In the genomic region with DNA sequence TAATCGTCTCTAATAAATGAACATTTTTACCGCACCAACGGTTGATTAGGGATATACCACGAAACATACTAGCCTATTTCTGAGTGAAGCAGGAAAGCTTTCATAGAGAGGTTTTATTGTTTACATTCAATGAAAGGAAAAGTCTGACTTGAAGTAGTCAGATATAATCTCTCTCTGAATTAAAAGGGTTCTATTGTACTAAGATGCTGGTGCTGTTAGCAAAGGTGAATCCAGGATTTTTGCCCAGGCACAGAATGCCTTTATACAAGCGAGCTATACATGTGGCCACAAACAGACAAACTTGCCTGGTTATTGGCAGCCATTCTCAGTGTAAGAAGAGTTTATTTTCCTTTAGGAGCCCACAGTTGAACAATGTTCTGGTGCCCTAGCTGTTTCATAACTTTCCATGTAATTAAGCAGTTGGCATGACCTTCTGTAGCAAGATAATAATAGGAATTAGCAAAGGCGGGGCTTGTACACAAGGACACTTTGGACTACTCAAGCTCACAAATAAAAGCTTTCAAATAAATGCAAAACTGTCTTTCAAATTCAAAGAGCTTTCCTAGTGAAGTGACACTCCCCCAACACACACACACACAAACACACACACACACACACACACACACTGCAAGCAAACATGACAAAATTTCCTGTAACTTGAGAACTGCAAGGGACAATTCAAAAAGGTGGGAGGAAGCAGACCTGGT, we compare ENCODE assay signal across 17 cellular contexts.
DNase-seq lines count a peak whose midpoint lies in the region; ATAC-seq and TF ChIP-seq lines count a peak whose summit lies in the region.
"Had no signal": no experiment of that assay in that cellular context is flagged by ENCODE, and none has a peak within 500 bp of the region (broad histone marks: within the 10 kb centered on the region; RNA-seq: fewer than 3 reads in every experiment).

No MANE protein-coding gene starts in this region.

- H3K27me3 Mint-ChIP-seq in CD8-positive, alpha-beta T cell (ENCODE audit: low read depth) = no peaks in the 10 kb centered on the region
- H3K27me3 Mint-ChIP-seq in MCF 10A (ENCODE audit: insufficient read depth, unreplicated experiment) = no peaks in the 10 kb centered on the region
- H3K27me3 Mint-ChIP-seq: naive B cell had no signal

- H3K4me3 ChIP-seq in CD8-positive, alpha-beta T cell (ENCODE audit: low read depth, low read length) = no peak overlapping the region
- H3K4me3 ChIP-seq in HUES48 (ENCODE audit: low read depth, low read length) (no peak overlapping the region), left lung (no peak overlapping the region)
- H3K4me3 ChIP-seq: BLaER1 treated with 17β-estradiol and CSF1 and Interleukin-3, amounts not matched to agents 10 nM and 100 nM; SJSA1 had no signal

- CTCF ChIA-PET in CD8-positive, alpha-beta T cell (lab: Charles Lee) = interaction anchor here (0.7 to 0.9 kb wide), 2 partner anchors 41 to 274 kb away, joined by 3 read pairs; no protein-coding TSS in a partner anchor
- CTCF ChIA-PET in MCF 10A (lab: Yijun Ruan, JAX) = interaction anchor here (0.7 to 1.3 kb wide), 3 partner anchors 11 to 345 kb away, joined by 3 to 4 read pairs (median 3); no protein-coding TSS in a partner anchor

- no TSS peak for BruUV-seq in MCF 10A (replicated peaks; lab: Mats Ljungman, UMichigan)

- no peaks in the 10 kb centered on the region for H3K27me3 ChIP-seq in CD8-positive, alpha-beta T cell (ENCODE audit: insufficient read depth, low read length)
- no peaks in the 10 kb centered on the region for H3K27me3 ChIP-seq in HUES48 (ENCODE audit: control insufficient read depth, insufficient read depth, low read length)
- no peaks in the 10 kb centered on the region for H3K27me3 ChIP-seq in left lung
- H3K27me3 ChIP-seq: BLaER1 treated with 17β-estradiol and CSF1 and Interleukin-3, amounts not matched to agents 10 nM and 100 nM; SJSA1 had no signal

- POLR2A ChIA-PET in CD8-positive, alpha-beta T cell (lab: Charles Lee) = interaction anchor here (0.5 kb wide), 1 partner anchor 430 kb away, joined by 4 read pairs; no protein-coding TSS in a partner anchor
- POLR2A ChIA-PET in MCF 10A (lab: Yijun Ruan, JAX) = interaction anchor here (0.6 to 1.6 kb wide), 8 partner anchors 9 to 298 kb away, joined by 3 to 7 read pairs (median 3); no protein-coding TSS in a partner anchor

- H3K9me3 Mint-ChIP-seq in CD8-positive, alpha-beta T cell = peaks cover 9% of the 10 kb centered on the region
- peaks cover 28% of the 10 kb centered on the region for H3K9me3 Mint-ChIP-seq in MCF 10A (ENCODE audit: unreplicated experiment)

- intact Hi-C loops in CD8-positive, alpha-beta T cell (cut with DNase I, micrococcal nuclease) = no loop called here
- intact Hi-C loops in MCF 10A (cut with micrococcal nuclease) = no loop called here
- intact Hi-C loops in left lung (cut with DNase I) = no loop called here

- H3K27ac ChIP-seq in CD8-positive, alpha-beta T cell (ENCODE audit: low read depth, low read length) = no peak overlapping the region
- H3K27ac ChIP-seq in HUES48 (ENCODE audit: low read depth, low read length) = peak overlapping the region; percentile 61
- peak overlapping the region in 1 of 2 donors; percentile 39 for H3K27ac ChIP-seq in left lung
- H3K27ac ChIP-seq: SJSA1 had no signal

- H3K27ac Mint-ChIP-seq in CD8-positive, alpha-beta T cell = peak overlapping the region; percentile 4
- peak overlapping the region; percentile 59 for H3K27ac Mint-ChIP-seq in MCF 10A (ENCODE audit: low read depth, unreplicated experiment)

- H3K4me1 ChIP-seq in CD8-positive, alpha-beta T cell (ENCODE audit: insufficient read depth, low read length) = peaks cover 53% of the 10 kb centered on the region
- H3K4me1 ChIP-seq in HUES48 (ENCODE audit: control insufficient read depth, insufficient read depth, low read length) (peaks cover 29% of the 10 kb centered on the region), left lung (peaks cover 14% of the 10 kb centered on the region in 2 donors)

- no peaks in the 10 kb centered on the region for H3K9me3 ChIP-seq in CD8-positive, alpha-beta T cell (ENCODE audit: low read length)
- peaks cover 13% of the 10 kb centered on the region; the same call in 1 of the 2 replicates for H3K9me3 ChIP-seq in HUES48 (ENCODE audit: control insufficient read depth, insufficient read depth, low read length)
- H3K9me3 ChIP-seq in left lung = peaks cover 0 to 13% of the 10 kb centered on the region in 2 donors

- no peak for ATAC-seq in CD8-positive, alpha-beta T cell
- ATAC-seq in left lung (peak; percentile 32), HG02870 (IDR thresholded peaks at IDR 0.05; ENCODE audit: unreplicated experiment) (no peak)
- ATAC-seq: activated CD4-positive, CD25-positive, alpha-beta regulatory T cell treated with anti-CD3 and anti-CD28 coated beads, Interleukin-2, amount 50 U/mL, for 24 hours had no signal

- no peak overlapping the region for H3K9ac ChIP-seq in HUES48 (ENCODE audit: low read depth, low read length)
- H3K9ac ChIP-seq: BLaER1 treated with 17β-estradiol and CSF1 and Interleukin-3, amounts not matched to agents 10 nM and 100 nM had no signal

- H3K4me3 Mint-ChIP-seq in CD8-positive, alpha-beta T cell = peak overlapping the region; percentile 4
- no peak overlapping the region for H3K4me3 Mint-ChIP-seq in MCF 10A (ENCODE audit: unreplicated experiment)

- no peak for DNase-seq in CD8-positive, alpha-beta T cell
- DNase-seq in MCF 10A (ENCODE audit: unreplicated experiment) (no peak), left lung (no peak), GOT3 (lab: John Stamatoyannopoulos, UW) (no peak), NCI-H2107 (lab: John Stamatoyannopoulos, UW) (no peak)
- DNase-seq in activated CD4-positive, alpha-beta T cell treated with anti-CD3 and anti-CD28 coated beads, Interleukin-2, amount 50 U/mL, for 4 hours = no peak
- DNase-seq: activated T-cell treated with anti-CD3 and anti-CD28 coated beads, Interleukin-2, amount 50 U/mL, for 48 hours; HCEC 1CT; kidney glomerular epithelial cell; naive B cell; NCI-H1694; NK-92 treated with Interleukin-12 subunit alpha and Interleukin-12 subunit beta, amount 100 ng/mL, for 24 hours had no signal

- no peaks in the 10 kb centered on the region for H3K36me3 ChIP-seq in CD8-positive, alpha-beta T cell (ENCODE audit: insufficient read depth, low read length)
- no peaks in the 10 kb centered on the region for H3K36me3 ChIP-seq in HUES48 (ENCODE audit: control insufficient read depth, insufficient read depth, low read length)
- no peaks in the 10 kb centered on the region for H3K36me3 ChIP-seq in left lung
- H3K36me3 ChIP-seq: SJSA1 had no signal

- peaks cover 49% of the 10 kb centered on the region for H3K4me1 Mint-ChIP-seq in CD8-positive, alpha-beta T cell (ENCODE audit: low read depth)
- H3K4me1 Mint-ChIP-seq in MCF 10A (ENCODE audit: insufficient read depth, unreplicated experiment) = peaks cover 23% of the 10 kb centered on the region

- peaks cover 4% of the 10 kb centered on the region for H3K36me3 Mint-ChIP-seq in CD8-positive, alpha-beta T cell
- H3K36me3 Mint-ChIP-seq in MCF 10A (ENCODE audit: insufficient read depth, unreplicated experiment) = no peaks in the 10 kb centered on the region

- no peak for TF ChIP-seq CTCF in CD8-positive, alpha-beta T cell (IDR thresholded peaks at IDR 0.05)
- no peak for TF ChIP-seq CTCF in MCF 10A (IDR thresholded peaks at IDR 0.05; ENCODE audit: unreplicated experiment)
- TF ChIP-seq CTCF in left lung (IDR thresholded peaks at IDR 0.05) = no peak
